21 cellular contexts compared by ENCODE assay signal in genomic region chr9:72883867-72884266, GRCh38.
"Had no signal": no experiment of that assay in that cellular context is flagged by ENCODE, and none has a peak within 500 bp of the region (broad histone marks: within the 10 kb centered on the region; RNA-seq: fewer than 3 reads in every experiment).

No MANE protein-coding gene starts in this region.

- DNase-seq: cerebellar nuclear complex; dermis blood vessel endothelial cell; foreskin fibroblast; immature natural killer cell; kidney; left cardiac atrium; left ventricle myocardium superior; mesendoderm; natural killer cell; posterior cingulate gyrus; sigmoid colon; stimulated activated CD4-positive, alpha-beta T cell treated with anti-CD3 and anti-CD28 coated beads, Interleukin-2, amount 100 ng/mL, for 48 hours; stimulated activated naive CD4-positive, alpha-beta T cell treated with Interleukin-2 at 50 U/mL for 16 hours; thyroid gland; upper lobe of right lung had no signal

- H3K27me3 ChIP-seq: gastroesophageal sphincter, right atrium auricular region, sigmoid colon, suprapubic skin, thyroid gland, upper lobe of right lung, vagina had no signal

- H3K9me3 ChIP-seq: gastroesophageal sphincter, right atrium auricular region, sigmoid colon, suprapubic skin, thyroid gland, upper lobe of right lung, vagina had no signal

- H3K4me3 ChIP-seq: gastroesophageal sphincter, lung, right atrium auricular region, sigmoid colon, smooth muscle cell, suprapubic skin, thyroid gland, upper lobe of right lung, vagina had no signal

- H3K36me3 ChIP-seq: right atrium auricular region, suprapubic skin, thyroid gland, upper lobe of right lung, vagina had no signal

- H3K4me2 ChIP-seq: smooth muscle cell had no signal

- ATAC-seq: gastroesophageal sphincter, left cardiac atrium, left ventricle myocardium superior, natural killer cell, upper lobe of right lung had no signal

- H3K27ac ChIP-seq: gastroesophageal sphincter, right atrium auricular region, sigmoid colon, suprapubic skin, thyroid gland, upper lobe of right lung, vagina had no signal

- H3K4me1 ChIP-seq: upper lobe of right lung, vagina had no signal
